ENCODE assay signal across 1 cellular context in genomic region chr15:28923726-28924280, GRCh38.
TF ChIP-seq lines count a peak whose summit lies in the region.

No MANE protein-coding gene starts in this region.

TF ChIP-seq in HepG2, 621 proteins besides CTCF, POLR2A, EP300 and RAD21:
- peak; percentile 34 for TF ChIP-seq ATF7 (IDR thresholded peaks at IDR 0.05)
- no peak for TF ChIP-seq ATF7 (CRISPR knock-in tag; IDR thresholded peaks at IDR 0.05)
- no peak for TF ChIP-seq ZBTB26 (CRISPR knock-in tag; IDR thresholded peaks at IDR 0.05; ENCODE audit: borderline replicate concordance)
